ENCODE assay signal across 14 cellular contexts in genomic region chr17:58001461-58002124, GRCh38. TPM values are rescaled to one million over a fixed set of nuclear protein-coding genes. Genes with fewer than 3 reads are reported as not detected.
DNase-seq lines count a peak whose midpoint lies in the region; FAIRE-seq and TF ChIP-seq lines count a peak whose summit lies in the region.
"Had no signal": no experiment of that assay in that cellular context is flagged by ENCODE, and none has a peak within 500 bp of the region (broad histone marks: within the 10 kb centered on the region; RNA-seq: fewer than 3 reads in every experiment).

No MANE protein-coding gene starts in this region.

- peaks cover 52% of the 10 kb centered on the region for H3K4me1 ChIP-seq in BLaER1

- TF ChIP-seq POLR2A in GM12891 (IDR thresholded peaks at IDR 0.05; ENCODE audit: low read depth, low read length), result 0 out of 2 replicates have a peak, but pooled peaks have one; percentile 53

- H3K27me3 ChIP-seq in BLaER1, result no peaks in the 10 kb centered on the region
- H3K27me3 ChIP-seq: dorsolateral prefrontal cortex had no signal

- FAIRE-seq in GM12891 (lab: Jason Lieb, UNC), result no peak
- FAIRE-seq in urothelium cell line (lab: Jason Lieb, UNC), result no peak

- peak overlapping the region; percentile 1; the same call in 1 of the 2 replicates for H3K4me2 ChIP-seq in BLaER1

- H3K36me3 ChIP-seq in BLaER1, result peaks cover 80% of the 10 kb centered on the region

- no peak for DNase-seq in GM12891 (ENCODE audit: insufficient read length, low spot score)
- no peak for DNase-seq in epithelial cell of prostate (ENCODE audit: low read depth, low spot score)
- no peak for DNase-seq in NK-92 (lab: John Stamatoyannopoulos, UW; ENCODE audit: unreplicated experiment)
- DNase-seq in NCI-H2196 (lab: John Stamatoyannopoulos, UW; ENCODE audit: unreplicated experiment), result no peak
- DNase-seq in NCI-H2107 (lab: John Stamatoyannopoulos, UW), result no peak
- DNase-seq in urothelium cell line (ENCODE audit: low spot score), result no peak
- DNase-seq: activated CD4-positive, alpha-beta T cell treated with anti-CD3 and anti-CD28 coated beads for 4 hours; dorsolateral prefrontal cortex; NCI-H1694 treated with DMSO at 0.1 percent for 48 hours; NCI-H524; RPMI8226; substantia nigra had no signal

- H3K27ac ChIP-seq in BLaER1 (no peak overlapping the region), epithelial cell of prostate (peak overlapping the region; percentile 3)

- H4K20me1 ChIP-seq in BLaER1, result peaks cover 83% of the 10 kb centered on the region

- no peak overlapping the region for H3K4me3 ChIP-seq in BLaER1
- H3K4me3 ChIP-seq: dorsolateral prefrontal cortex had no signal

- no peak overlapping the region for H3K9ac ChIP-seq in BLaER1

- H3K9me3 ChIP-seq in BLaER1, result no peaks in the 10 kb centered on the region

TF ChIP-seq in GM12891, 5 proteins besides CTCF, POLR2A, EP300 and RAD21:
- TF ChIP-seq POLR2AphosphoS5 (IDR thresholded peaks at IDR 0.05; ENCODE audit: low read depth, low read length), result peak; percentile 16; the same call in 1 of the 2 replicates
- no peak for TF ChIP-seq SPI1 (IDR thresholded peaks at IDR 0.05; ENCODE audit: low read depth, low read length)

TF ChIP-seq in PFSK-1, 5 proteins besides CTCF, POLR2A, EP300 and RAD21:
- TF ChIP-seq REST (IDR thresholded peaks at IDR 0.05; ENCODE audit: insufficient read depth in 1 of 2, low read depth in 2 of 2, low read length in 2 of 2), result no peak
- TF ChIP-seq POLR2AphosphoS5 (IDR thresholded peaks at IDR 0.05; ENCODE audit: low read depth, low read length), result peak; percentile 64

RNA-seq across cellular contexts. Expression of gene SRSF1, which starts 5.5 kb away (rescaled TPM):
- 154 TPM for polyA plus RNA-seq in GM12891 (2012; ENCODE audit: low read depth, missing spikeins)
- 203 TPM for polyA plus RNA-seq in PFSK-1 (2012; ENCODE audit: insufficient read length, low read depth)

RNA-seq across cellular contexts. Expression of gene VEZF1, which starts 13.5 kb away (rescaled TPM):
- polyA plus RNA-seq in GM12891 (2012; ENCODE audit: low read depth, missing spikeins), result 9.9 TPM
- polyA plus RNA-seq in PFSK-1 (2012; ENCODE audit: insufficient read length, low read depth), result 22.0 TPM

RNA-seq across cellular contexts. Expression of gene CUEDC1, which starts 46.4 kb away (rescaled TPM):
- 0.78 TPM for polyA plus RNA-seq in GM12891 (2012; ENCODE audit: low read depth, missing spikeins)
- 47.2 TPM for polyA plus RNA-seq in PFSK-1 (2012; ENCODE audit: insufficient read length, low read depth)
